Comparison of ENCODE assay signal across 12 cellular contexts in the genomic region with DNA sequence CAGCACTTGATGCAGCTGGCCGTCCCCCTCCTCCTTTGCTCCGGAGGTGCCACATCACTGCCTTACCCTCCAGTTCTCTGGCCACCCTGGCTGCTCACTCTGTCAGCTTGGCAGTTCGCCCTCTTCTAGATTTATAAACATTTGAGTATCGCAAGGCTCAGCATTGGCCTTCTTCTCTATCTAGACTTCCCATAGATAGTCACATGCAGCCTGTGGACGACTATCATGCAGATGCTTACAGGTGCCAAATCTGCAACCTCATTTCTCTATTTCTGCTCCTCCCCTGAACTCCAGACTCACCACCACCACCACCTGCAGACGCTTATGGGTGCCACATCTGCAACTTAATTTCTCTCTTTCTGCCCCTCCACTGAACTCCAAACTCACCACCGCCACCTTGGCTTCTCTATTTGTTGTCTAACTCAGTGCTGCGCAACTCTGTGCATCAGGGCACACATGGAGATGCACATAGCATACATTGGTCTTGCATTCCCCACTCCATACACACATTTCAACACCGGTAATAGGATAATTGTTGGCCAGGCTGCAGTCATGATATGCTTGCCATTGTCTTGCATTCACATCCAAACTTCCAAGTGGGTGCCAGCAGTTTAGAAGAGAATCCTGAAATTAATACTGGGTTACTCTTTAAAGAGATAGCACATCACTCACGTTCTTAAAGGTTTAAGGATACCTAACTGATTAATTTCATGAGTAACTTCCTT. TPM values are rescaled to one million over a fixed set of nuclear protein-coding genes. Genes with fewer than 3 reads are reported as not detected.
A peak's percentile ranks its signal among the peaks of the same experiment; 100 is the strongest.
DNase-seq lines count a peak whose midpoint lies in the region; ATAC-seq lines count a peak whose summit lies in the region.
"Had no signal": no experiment of that assay in that cellular context is flagged by ENCODE, and none has a peak within 500 bp of the region (broad histone marks: within the 10 kb centered on the region; RNA-seq: fewer than 3 reads in every experiment).

No MANE protein-coding gene starts in this region.

- no peaks in the 10 kb centered on the region for H3K9me3 ChIP-seq in MG63
- H3K9me3 ChIP-seq: SJSA1 had no signal

- peaks cover 13% of the 10 kb centered on the region for H3K27me3 Mint-ChIP-seq in T-helper 1 cell treated with Interleukin-12 subunit alpha and Interleukin-12 subunit beta and Interleukin-4 antibody, amounts not matched to agents 30 μg/mL and 1 μg/mL, for 36 hours (ENCODE audit: low read depth)
- no peaks in the 10 kb centered on the region for H3K27me3 Mint-ChIP-seq in stimulated activated memory B cell treated with anti-CD40 and anti-IgM and Interleukin-4, amounts not matched to agents 10 μg/mL and 1 μg/mL and 100 μg/mL, for 72 hours

- H3K9me3 Mint-ChIP-seq in T-helper 1 cell treated with Interleukin-12 subunit alpha and Interleukin-12 subunit beta and Interleukin-4 antibody, amounts not matched to agents 30 μg/mL and 1 μg/mL, for 36 hours: no peaks in the 10 kb centered on the region
- H3K9me3 Mint-ChIP-seq in stimulated activated memory B cell treated with anti-CD40 and anti-IgM and Interleukin-4, amounts not matched to agents 10 μg/mL and 1 μg/mL and 100 μg/mL, for 72 hours: no peaks in the 10 kb centered on the region

- no peak for DNase-seq in T-helper 1 cell
- peak; percentile 90 for DNase-seq in RPMI8226
- peak; percentile 14 for DNase-seq in germinal center (ENCODE audit: low spot score)
- DNase-seq in NCI-H526 treated with DMSO at 0.1 percent for 48 hours (lab: John Stamatoyannopoulos, UW): no peak
- no peak for DNase-seq in MG63
- DNase-seq: NCI-H1105 had no signal

- H3K27me3 ChIP-seq in MG63: no peaks in the 10 kb centered on the region
- H3K27me3 ChIP-seq: dorsolateral prefrontal cortex, SJSA1 had no signal

- H3K4me1 Mint-ChIP-seq in T-helper 1 cell treated with Interleukin-12 subunit alpha and Interleukin-12 subunit beta and Interleukin-4 antibody, amounts not matched to agents 30 μg/mL and 1 μg/mL, for 36 hours (ENCODE audit: low read depth): peaks cover 17% of the 10 kb centered on the region
- peaks cover 43% of the 10 kb centered on the region for H3K4me1 Mint-ChIP-seq in stimulated activated memory B cell treated with anti-CD40 and anti-IgM and Interleukin-4, amounts not matched to agents 10 μg/mL and 1 μg/mL and 100 μg/mL, for 72 hours

- peak overlapping the region; percentile 52 for H3K4me3 Mint-ChIP-seq in T-helper 1 cell treated with Interleukin-12 subunit alpha and Interleukin-12 subunit beta and Interleukin-4 antibody, amounts not matched to agents 30 μg/mL and 1 μg/mL, for 36 hours
- peak overlapping the region; percentile 90 for H3K4me3 Mint-ChIP-seq in stimulated activated memory B cell treated with anti-CD40 and anti-IgM and Interleukin-4, amounts not matched to agents 10 μg/mL and 1 μg/mL and 100 μg/mL, for 72 hours

- peaks cover 2% of the 10 kb centered on the region for H3K36me3 Mint-ChIP-seq in T-helper 1 cell treated with Interleukin-12 subunit alpha and Interleukin-12 subunit beta and Interleukin-4 antibody, amounts not matched to agents 30 μg/mL and 1 μg/mL, for 36 hours (ENCODE audit: low read depth)
- H3K36me3 Mint-ChIP-seq in stimulated activated memory B cell treated with anti-CD40 and anti-IgM and Interleukin-4, amounts not matched to agents 10 μg/mL and 1 μg/mL and 100 μg/mL, for 72 hours: peaks cover under 1% of the 10 kb centered on the region

- peak overlapping the region; percentile 29 for H3K27ac Mint-ChIP-seq in T-helper 1 cell treated with Interleukin-12 subunit alpha and Interleukin-12 subunit beta and Interleukin-4 antibody, amounts not matched to agents 30 μg/mL and 1 μg/mL, for 36 hours
- H3K27ac Mint-ChIP-seq in stimulated activated memory B cell treated with anti-CD40 and anti-IgM and Interleukin-4, amounts not matched to agents 10 μg/mL and 1 μg/mL and 100 μg/mL, for 72 hours: peak overlapping the region; percentile 85

- H3K36me3 ChIP-seq in MG63: peaks cover 2% of the 10 kb centered on the region; the same call in 1 of the 2 replicates

- H3K4me3 ChIP-seq in MG63: no peak overlapping the region
- H3K4me3 ChIP-seq: SJSA1, skin epidermis had no signal

- peak; percentile 3 for ATAC-seq in stimulated activated memory B cell treated with anti-CD40 and anti-IgM and Interleukin-4, amounts not matched to agents 10 μg/mL and 1 μg/mL and 100 μg/mL, for 72 hours
- no peak for ATAC-seq in HG03432 (IDR thresholded peaks at IDR 0.05; ENCODE audit: unreplicated experiment)

RNA-seq across cellular contexts. Expression of a gene that starts 1.9 kb away (rescaled TPM):
- 20.1 and 26.4 TPM in 2 replicates for total RNA-seq in MG63 (2014; rRNA removed; shearing (Covaris generic); ENCODE audit: low replicate concordance)

Comparison
In these comparisons a context has a peak if more than half of its experiments do, and no peak if none do; other contexts are left out.
1. DNase-seq: peak in RPMI8226 (single experiment) and germinal center (single experiment); none in T-helper 1 cell (0 of 5), NCI-H526 treated with DMSO at 0.1 percent for 48 hours (single experiment) and MG63 (single experiment).